In the genomic region with DNA sequence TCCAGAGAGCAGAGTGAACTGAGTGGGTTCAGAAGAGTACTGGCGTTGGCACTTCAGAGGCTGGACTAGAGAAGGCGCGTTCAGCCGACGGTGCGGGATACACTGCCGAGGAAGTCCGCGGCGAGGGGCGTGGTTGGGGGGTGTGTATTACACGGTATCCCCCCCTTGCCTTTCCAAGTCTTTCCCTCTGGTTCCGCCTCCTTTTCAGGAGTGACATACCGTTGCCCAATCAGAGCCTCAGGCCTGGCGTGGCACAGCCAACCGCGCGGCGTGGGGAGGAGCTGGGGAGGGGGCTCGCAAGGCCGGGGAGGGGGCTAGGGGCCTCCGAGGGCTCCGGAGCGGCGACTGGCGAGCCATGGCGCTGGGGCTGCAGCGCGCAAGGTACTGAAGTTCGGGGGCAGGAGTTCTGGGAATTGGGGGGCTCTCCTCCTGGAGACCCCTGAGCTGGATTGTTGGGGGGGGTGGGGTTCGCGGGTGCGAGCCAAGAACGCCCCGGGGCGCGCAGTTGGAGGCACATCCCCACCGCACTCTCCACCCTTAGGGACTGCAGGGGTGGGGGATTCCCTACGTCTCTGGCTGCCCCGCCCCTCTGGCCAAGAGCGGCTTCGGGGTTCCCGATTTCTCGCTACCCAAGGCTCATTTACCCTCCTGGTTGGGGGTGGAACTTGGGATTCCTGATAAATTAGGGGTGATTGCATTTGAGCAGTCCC, we compare ENCODE assay signal across 9 cellular contexts. TPM values are rescaled to one million over a fixed set of nuclear protein-coding genes. Genes with fewer than 3 reads are reported as not detected.
DNase-seq lines count a peak whose midpoint lies in the region; ATAC-seq and TF ChIP-seq lines count a peak whose summit lies in the region.
"Had no signal": no experiment of that assay in that cellular context is flagged by ENCODE, and none has a peak within 500 bp of the region (broad histone marks: within the 10 kb centered on the region; RNA-seq: fewer than 3 reads in every experiment).

Gene HIF3A, plus strand, starts transcription at position 321 of the 710 bp plus-strand sequence. Its CDS starts 35 bp downstream, at position 356.

- TF ChIP-seq CTCF in gastroesophageal sphincter (IDR thresholded peaks at IDR 0.05) (no peak), neural progenitor cell (IDR thresholded peaks at IDR 0.05) (no peak)

- H3K4me1 Mint-ChIP-seq in neural progenitor cell = peaks cover 23% of the 10 kb centered on the region

- peak within 1 kb of the TSS; percentile 53 for H3K27ac Mint-ChIP-seq in neural progenitor cell
- H3K27ac Mint-ChIP-seq: activated T-cell treated with anti-CD3 and anti-CD28 coated beads, Interleukin-2, amount 50 U/mL, for 72 hours had no signal

- H3K4me2 ChIP-seq in neural progenitor cell = peak within 1 kb of the TSS; percentile 98

- H3K27me3 ChIP-seq in gastroesophageal sphincter = no peaks in the 10 kb centered on the region
- H3K27me3 ChIP-seq in neural progenitor cell = peaks cover 21% of the 10 kb centered on the region

- H4K20me1 ChIP-seq in neural progenitor cell (ENCODE audit: low read depth) = no peaks in the 10 kb centered on the region

- H3K36me3 Mint-ChIP-seq in neural progenitor cell = no peaks in the 10 kb centered on the region

- no peaks in the 10 kb centered on the region for H3K36me3 ChIP-seq in gastroesophageal sphincter
- no peaks in the 10 kb centered on the region for H3K36me3 ChIP-seq in neural progenitor cell

- H3K9me3 Mint-ChIP-seq in neural progenitor cell = peaks cover 2% of the 10 kb centered on the region
- H3K9me3 Mint-ChIP-seq: activated T-cell treated with anti-CD3 and anti-CD28 coated beads, Interleukin-2, amount 50 U/mL, for 72 hours had no signal

- 2 to 3% methylated on average over 11 to 15 of the region's 44 CpGs for WGBS in gastroesophageal sphincter (ENCODE audit: low coverage in 1 of 2), 2 donors

- H3K9ac ChIP-seq in neural progenitor cell = peak within 1 kb of the TSS; percentile 66

- no peak for TF ChIP-seq EP300 in gastroesophageal sphincter (IDR thresholded peaks at IDR 0.05)

- H3K9me3 ChIP-seq in gastroesophageal sphincter (no peaks in the 10 kb centered on the region), neural progenitor cell (ENCODE audit: low read depth) (no peaks in the 10 kb centered on the region)

- H3F3A ChIP-seq in neural progenitor cell (ENCODE audit: low read depth) = peaks cover 35% of the 10 kb centered on the region

- peaks cover 15% of the 10 kb centered on the region for H3K79me2 ChIP-seq in neural progenitor cell (ENCODE audit: low read depth)

- H3K27ac ChIP-seq in gastroesophageal sphincter (peak within 1 kb of the TSS; percentile 94 to 99 (median 98)), neural progenitor cell (no peak within 1 kb of the TSS)

- H3K4me3 Mint-ChIP-seq in neural progenitor cell = peak within 1 kb of the TSS; percentile 87

- H3K4me3 ChIP-seq in gastroesophageal sphincter (peak within 1 kb of the TSS; percentile 80 to 88), neural progenitor cell (peak within 1 kb of the TSS; percentile 96)

- H2AFZ ChIP-seq in neural progenitor cell (replicated peaks) = peak within 1 kb of the TSS; percentile 86

- H3K27me3 Mint-ChIP-seq in neural progenitor cell (ENCODE audit: insufficient read depth, low read depth) = peaks cover 5% of the 10 kb centered on the region

- peak; percentile 43 for DNase-seq in AG08396 (ENCODE audit: low spot score)
- peak; percentile 88 for DNase-seq in NCI-H748 treated with DMSO at 0.1 percent for 48 hours (lab: John Stamatoyannopoulos, UW)
- peak; percentile 98 for DNase-seq in neural progenitor cell (ENCODE audit: low spot score)
- DNase-seq in SHP77 (lab: John Stamatoyannopoulos, UW) = no peak
- DNase-seq in GF-D8 (lab: John Stamatoyannopoulos, UW) = no peak

- TF ChIP-seq POLR2A in gastroesophageal sphincter (IDR thresholded peaks at IDR 0.05) = peak in 1 of 2 donors; percentile 40

- ATAC-seq in gastroesophageal sphincter = peak; percentile 23
- no peak for ATAC-seq in HG03280 (IDR thresholded peaks at IDR 0.05; ENCODE audit: unreplicated experiment)
- ATAC-seq in GM18498 (IDR thresholded peaks at IDR 0.05; ENCODE audit: unreplicated experiment) = no peak
- ATAC-seq: activated T-cell treated with anti-CD3 and anti-CD28 coated beads, Interleukin-2, amount 50 U/mL, for 72 hours had no signal

- peaks cover 0 to 50% (median 16%) of the 10 kb centered on the region in 3 donors for H3K4me1 ChIP-seq in gastroesophageal sphincter
- H3K4me1 ChIP-seq in neural progenitor cell = peaks cover 38% of the 10 kb centered on the region

RNA-seq across cellular contexts. Expression of gene HIF3A, which starts in this region (rescaled TPM):
- 100 to 1,000 TPM in 3 of 4 donors, 10 to 100 TPM in 1; 49.3 to 383 (median 144) TPM for total RNA-seq in gastroesophageal sphincter
- total RNA-seq in neural progenitor cell (ENCODE audit: low replicate concordance) = 6.7 and 18.0 TPM in 2 replicates
- total RNA-seq: activated T-cell treated with anti-CD3 and anti-CD28 coated beads, Interleukin-2, amount 50 U/mL, for 72 hours had no signal

Comparison
In these comparisons a context has a peak if more than half of its experiments do, and no peak if none do; other contexts are left out.
1. DNase-seq: peak in AG08396 (single experiment), NCI-H748 treated with DMSO at 0.1 percent for 48 hours (single experiment) and neural progenitor cell (single experiment); none in SHP77 (0 of 2) and GF-D8 (single experiment).